In the genomic region with DNA sequence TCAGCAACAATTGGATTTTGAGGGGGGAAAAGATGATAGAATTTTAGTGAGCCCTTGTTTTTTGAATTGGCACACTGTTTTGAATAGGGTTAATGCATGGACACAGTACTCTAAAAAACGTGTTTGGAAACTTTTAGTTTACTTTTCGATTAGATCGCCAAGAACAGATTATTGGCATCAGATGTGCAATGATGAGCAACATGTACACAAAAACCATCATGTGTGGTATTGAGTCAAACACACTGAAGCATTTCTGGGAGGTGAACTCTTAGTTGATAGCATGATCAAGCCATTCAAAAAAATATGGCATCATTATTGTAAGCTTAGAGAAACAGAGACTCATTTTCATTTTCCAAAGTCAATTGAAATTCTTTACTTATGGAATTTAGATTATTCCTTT, we compare ENCODE assay signal across 19 cellular contexts.
"Had no signal": no experiment of that assay in that cellular context is flagged by ENCODE, and none has a peak within 500 bp of the region (broad histone marks: within the 10 kb centered on the region; RNA-seq: fewer than 3 reads in every experiment).

No MANE protein-coding gene starts in this region.

- H3K4me2 ChIP-seq: KMS-11, SK-N-SH had no signal

- H3K9me2 ChIP-seq: SK-N-SH had no signal

- H3K9me3 ChIP-seq: SK-N-SH had no signal

- ATAC-seq: K562, Panc1 had no signal

- H3K4me3 ChIP-seq: K562 had no signal

- DNase-seq: Kasumi-1, MM.1S, NCI-H1092 treated with DMSO at 0.1 percent for 48 hours, NCI-H1417, NCI-H1436 treated with DMSO at 0.1 percent for 48 hours, NCI-H187 treated with DMSO at 0.1 percent for 48 hours, NCI-H2081, NCI-H2107, NCI-H345, NCI-H526 treated with DMSO at 0.1 percent for 48 hours, NCI-H748 treated with DMSO at 0.1 percent for 48 hours, SHP77, SK-N-SH, SW 1271 had no signal

- H3K9ac ChIP-seq: KMS-11, SK-N-SH had no signal

- H3K27ac ChIP-seq: HL-60, KMS-11, RWPE1 had no signal
